8 cellular contexts compared by ENCODE assay signal in the genomic region with DNA sequence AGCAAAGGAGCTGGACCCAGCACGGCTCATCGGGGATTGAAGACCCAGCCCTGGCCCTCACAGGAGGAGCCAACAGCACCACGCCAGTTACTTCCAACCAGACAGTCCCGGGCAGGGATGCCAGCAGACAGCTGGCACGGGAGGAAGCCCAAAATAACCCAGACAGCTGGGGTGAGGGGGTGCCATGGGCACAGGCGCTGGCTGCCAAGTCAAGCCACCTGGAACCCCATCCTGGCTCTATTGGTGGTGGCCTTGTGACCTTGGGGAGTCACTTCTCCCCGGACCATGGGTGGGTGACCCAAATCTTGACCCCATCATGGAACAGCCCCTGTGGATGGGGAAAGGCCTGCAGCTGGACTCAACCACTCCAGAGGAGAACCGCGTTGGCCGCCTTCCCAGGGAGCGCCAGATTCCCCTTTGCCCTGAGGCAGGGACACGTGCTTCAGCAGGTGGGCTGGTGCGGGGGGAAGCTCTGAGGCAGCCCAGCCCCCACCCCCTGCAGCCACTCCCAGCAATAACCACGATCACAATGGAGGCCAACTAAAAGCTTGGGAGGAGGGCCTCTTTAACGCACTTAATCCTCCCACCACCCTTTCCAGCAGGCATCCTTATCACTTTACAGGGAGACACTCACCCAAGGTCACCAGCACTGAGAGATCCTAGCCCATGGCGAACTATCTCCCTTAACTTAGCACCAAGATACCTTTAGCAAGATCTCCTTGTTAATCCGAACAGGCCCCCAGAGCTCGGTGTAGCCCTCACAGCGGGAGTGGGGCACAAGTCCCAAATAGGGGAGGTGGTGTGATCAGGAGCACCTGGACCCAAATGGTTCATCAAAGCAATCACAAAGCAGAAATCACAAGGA. TPM values are rescaled to one million over a fixed set of nuclear protein-coding genes. Genes with fewer than 3 reads are reported as not detected.
A peak's percentile ranks its signal among the peaks of the same experiment; 100 is the strongest.
DNase-seq lines count a peak whose midpoint lies in the region; ATAC-seq, FAIRE-seq and TF ChIP-seq lines count a peak whose summit lies in the region.

No MANE protein-coding gene starts in this region.

- H3K9me3 ChIP-seq in left lung, result no peaks in the 10 kb centered on the region
- H3K9me3 ChIP-seq in stomach, result no peaks in the 10 kb centered on the region

- WGBS in stomach, 5 donors, result 22 to 29% (median 26%) methylated on average over 12 to 19 of the region's 19 CpGs

- DNase-seq in HFFc6 (no peak), NCI-H748 treated with DMSO at 0.1 percent for 48 hours (lab: John Stamatoyannopoulos, UW) (peak; percentile 81), caudate nucleus (lab: John Stamatoyannopoulos, UW) (peak in 52 of 61 donors; percentile 15 to 89 (median 50)), left lung (peak; percentile 76 to 83), stomach (peak; percentile 76), H54 (ENCODE audit: insufficient read length, low spot score) (no peak)
- DNase-seq in NK-92 treated with Interleukin-12 subunit alpha and Interleukin-12 subunit beta, amount 100 ng/mL, for 24 hours (lab: John Stamatoyannopoulos, UW), result no peak

- intact Hi-C loops in left lung (cut with DNase I) (loop anchor here in 1 of 2 donors (10.0 kb wide), 1 partner anchor 87 kb away; the partner anchor contains the start of gene PSMD9), stomach (cut with DNase I; ENCODE audit: low total_unique reads) (no loop called here)

- H3K9me3 Mint-ChIP-seq in HFFc6, result no peaks in the 10 kb centered on the region

- peak overlapping the region; percentile 90 for H3K27ac Mint-ChIP-seq in HFFc6

- H3K27me3 Mint-ChIP-seq in HFFc6 (ENCODE audit: insufficient read depth), result no peaks in the 10 kb centered on the region; the same call in none of the 2 replicates

- no peak for TF ChIP-seq EP300 in stomach (IDR thresholded peaks at IDR 0.05)

- H3K4me1 ChIP-seq in left lung (peaks cover 45 to 69% of the 10 kb centered on the region in 2 donors), stomach (peaks cover 61 to 81% (median 67%) of the 10 kb centered on the region in 4 donors)

- no peak for TF ChIP-seq POLR2A in stomach (IDR thresholded peaks at IDR 0.05)
- no peak for TF ChIP-seq POLR2A in H54 (IDR thresholded peaks at IDR 0.05; ENCODE audit: low read depth, low read length)

- H3K4me1 Mint-ChIP-seq in HFFc6 (ENCODE audit: low read depth), result peaks cover 69% of the 10 kb centered on the region

- H3K4me3 Mint-ChIP-seq in HFFc6, result peak overlapping the region; percentile 86

- ATAC-seq in left lung, result no peak
- no peak for ATAC-seq in GM18519 (IDR thresholded peaks at IDR 0.05; ENCODE audit: low FRiP score, unreplicated experiment)

- H3K4me3 ChIP-seq in left lung, result peak overlapping the region in 1 of 2 donors; percentile 86
- peak overlapping the region; percentile 72 to 87 (median 80) for H3K4me3 ChIP-seq in stomach

- TF ChIP-seq CTCF in HFFc6 (IDR thresholded peaks at IDR 0.05), result no peak
- no peak for TF ChIP-seq CTCF in left lung (IDR thresholded peaks at IDR 0.05)
- no peak for TF ChIP-seq CTCF in stomach (IDR thresholded peaks at IDR 0.05)

- H3K27ac ChIP-seq in caudate nucleus (ENCODE audit: low read depth, low read length) (peak overlapping the region; percentile 73), left lung (peak overlapping the region; percentile 100), stomach (peak overlapping the region; percentile 99 to 100 (median 100))

- no peak for FAIRE-seq in H54 (lab: Jason Lieb, UNC)

- H3K27me3 ChIP-seq in left lung, result no peaks in the 10 kb centered on the region
- H3K27me3 ChIP-seq in stomach, result no peaks in the 10 kb centered on the region

- H3K36me3 Mint-ChIP-seq in HFFc6 (ENCODE audit: low read depth), result peaks cover 6% of the 10 kb centered on the region

- H3K36me3 ChIP-seq in left lung (peaks cover 0 to 28% of the 10 kb centered on the region in 2 donors), stomach (peaks cover 10 to 26% (median 12%) of the 10 kb centered on the region in 4 donors)

RNA-seq across cellular contexts. Expression of gene RHOF, which starts 4.7 kb away (rescaled TPM):
- 1 to 10 TPM; 3.2 to 4.2 (median 3.6) TPM for total RNA-seq in HFFc6 (2021; fragmentation: NEBNext Ultra II Directional; extraction: Animal tissue kit (Norgen Biotek cat#: 25700))
- total RNA-seq in left lung (10 to 100 TPM; 37.6 to 48.3 TPM), stomach (100 to 1,000 TPM in 1 of 5 donors, 10 to 100 TPM in 3, 1 to 10 TPM in 1; 8.0 to 105 (median 29.5) TPM)
- polyA plus RNA-seq in stomach, result 10 to 100 TPM in 2 of 3 donors, 1 to 10 TPM in 1; 3.2 to 36.4 (median 13.6) TPM

RNA-seq across cellular contexts. Expression of gene SETD1B, which starts 5.6 kb away (rescaled TPM):
- total RNA-seq in HFFc6 (2021; fragmentation: NEBNext Ultra II Directional; extraction: Animal tissue kit (Norgen Biotek cat#: 25700)), result 10 to 100 TPM; 18.5 to 22.0 (median 20.9) TPM
- total RNA-seq in left lung, result 10 to 100 TPM; 18.9 to 23.4 TPM
- 10 to 100 TPM in 3 of 5 donors, 1 to 10 TPM in 2; 7.2 to 27.5 (median 11.7) TPM for total RNA-seq in stomach
- polyA plus RNA-seq in stomach, result 1 to 10 TPM; 3.2 to 5.4 (median 5.3) TPM

Comparison
In these comparisons a context has a peak if more than half of its experiments do, and no peak if none do; other contexts are left out.
1. DNase-seq: peak in NCI-H748 treated with DMSO at 0.1 percent for 48 hours (single experiment), caudate nucleus (52 of 61), left lung (2 of 2) and stomach (single experiment); none in HFFc6 (single experiment), NK-92 treated with Interleukin-12 subunit alpha and Interleukin-12 subunit beta, amount 100 ng/mL, for 24 hours (single experiment) and H54 (single experiment).
2. Peak in every context shown above with its lines, with median percentiles within 50 percentile points of each other: H3K27ac ChIP-seq.